ENCODE assay signal across 1 cellular context in genomic region chr15:65384505-65384894, GRCh38.
TF ChIP-seq lines count a peak whose summit lies in the region.

No MANE protein-coding gene starts in this region.

TF ChIP-seq in H1, 55 proteins besides CTCF, POLR2A, EP300 and RAD21:
- TF ChIP-seq POLR2AphosphoS5 (IDR thresholded peaks at IDR 0.05; ENCODE audit: low read depth, low read length) (no peak), ATF2 (IDR thresholded peaks at IDR 0.05; ENCODE audit: low read length) (no peak), EZH2 (IDR thresholded peaks at IDR 0.05; ENCODE audit: low read depth, low read length, severe bottlenecking) (no peak), SP4 (IDR thresholded peaks at IDR 0.05; ENCODE audit: low read length) (no peak), E2F6 (IDR thresholded peaks at IDR 0.05) (no peak), CHD1 (IDR thresholded peaks at IDR 0.05; ENCODE audit: low read depth, low read length) (no peak), KDM1A (IDR thresholded peaks at IDR 0.05; ENCODE audit: borderline replicate concordance, low read length) (no peak), JUND (IDR thresholded peaks at IDR 0.05; ENCODE audit: low read length) (no peak), TCF12 (IDR thresholded peaks at IDR 0.05; ENCODE audit: low read depth, low read length) (no peak), NRF1 (IDR thresholded peaks at IDR 0.05; ENCODE audit: low read depth, low read length) (no peak), SAP30 (IDR thresholded peaks at IDR 0.05; ENCODE audit: insufficient read depth, insufficient replicate concordance, low read length) (no peak), CHD7 (IDR thresholded peaks at IDR 0.05; ENCODE audit: insufficient replicate concordance, low read length) (no peak), SP2 (IDR thresholded peaks at IDR 0.05; ENCODE audit: low read length) (no peak), YY1 (IDR thresholded peaks at IDR 0.05; ENCODE audit: low read depth, low read length) (no peak), USF2 (IDR thresholded peaks at IDR 0.05; ENCODE audit: low read length) (no peak), CEBPB (IDR thresholded peaks at IDR 0.05; ENCODE audit: low read depth, low read length) (no peak), SIN3A (conservative IDR thresholded peaks at IDR 0.05 in 1 of 2, IDR thresholded peaks at IDR 0.05 in 1 of 2; ENCODE audit: low read depth in 1 of 2, low read length in 2 of 2) (no peak)
